Comparison of ENCODE assay signal across 12 cellular contexts in genomic region chr3:11638669-11639402, GRCh38. TPM values are rescaled to one million over a fixed set of nuclear protein-coding genes. Genes with fewer than 3 reads are reported as not detected.
DNase-seq lines count a peak whose midpoint lies in the region; FAIRE-seq and TF ChIP-seq lines count a peak whose summit lies in the region.
"Had no signal": no experiment of that assay in that cellular context is flagged by ENCODE, and none has a peak within 500 bp of the region (broad histone marks: within the 10 kb centered on the region; RNA-seq: fewer than 3 reads in every experiment).

No MANE protein-coding gene starts in this region.

- no peaks in the 10 kb centered on the region for H3K27me3 ChIP-seq in astrocyte (ENCODE audit: insufficient read depth, low read length)
- H3K27me3 ChIP-seq in suprapubic skin, result no peaks in the 10 kb centered on the region

- H3K4me1 Mint-ChIP-seq in astrocyte (ENCODE audit: low read depth, unreplicated experiment), result peaks cover 59% of the 10 kb centered on the region

- H3K79me2 ChIP-seq in astrocyte (ENCODE audit: insufficient read depth, low read length), result peaks cover 98% of the 10 kb centered on the region

- peak overlapping the region; percentile 80 for H3K27ac Mint-ChIP-seq in astrocyte (ENCODE audit: unreplicated experiment)

- intact Hi-C loops in kidney (cut with DNase I), result no loop called here

- H3K4me3 Mint-ChIP-seq in astrocyte (ENCODE audit: unreplicated experiment), result peak overlapping the region; percentile 4

- H3K9me3 Mint-ChIP-seq in astrocyte (ENCODE audit: unreplicated experiment), result no peaks in the 10 kb centered on the region
- H3K9me3 Mint-ChIP-seq: stimulated activated naive CD8-positive, alpha-beta T cell treated with anti-CD3 and anti-CD28 coated beads, Interleukin-15, Interleukin-2, amounts not matched to agents 100 ng/mL and 50 ng/mL, for 24 hours had no signal

- H2AFZ ChIP-seq in astrocyte (ENCODE audit: low read depth, low read length), result no peak overlapping the region

- H3K4me3 ChIP-seq in astrocyte (ENCODE audit: insufficient read depth, low read depth, low read length) (peak overlapping the region; percentile 53), kidney (ENCODE audit: low read length in 2 of 2) (no peak overlapping the region), suprapubic skin (peak overlapping the region; percentile 31)

- H3K27ac ChIP-seq in astrocyte (ENCODE audit: low read depth, low read length), result peak overlapping the region; percentile 74
- peak overlapping the region; percentile 26 to 35 for H3K27ac ChIP-seq in kidney (ENCODE audit: low read depth in 2 of 2, low read length in 2 of 2)
- peak overlapping the region; percentile 90 for H3K27ac ChIP-seq in suprapubic skin

- peaks cover 76% of the 10 kb centered on the region for H4K20me1 ChIP-seq in astrocyte (ENCODE audit: insufficient read depth, low read length)

- TF ChIP-seq EP300 in suprapubic skin (IDR thresholded peaks at IDR 0.05), result no peak

- H3K36me3 ChIP-seq in astrocyte (ENCODE audit: insufficient read depth, low read length), result no peaks in the 10 kb centered on the region
- no peaks in the 10 kb centered on the region for H3K36me3 ChIP-seq in kidney (ENCODE audit: control insufficient read depth in 1 of 2, insufficient read depth in 2 of 2, low read length in 2 of 2)
- no peaks in the 10 kb centered on the region for H3K36me3 ChIP-seq in suprapubic skin

- peaks cover 55% of the 10 kb centered on the region for H3K4me1 ChIP-seq in astrocyte (ENCODE audit: insufficient read depth, low read length)
- H3K4me1 ChIP-seq in kidney (ENCODE audit: control insufficient read depth in 1 of 2, insufficient read depth in 1 of 2, low read depth in 1 of 2, low read length in 2 of 2), result peaks cover 15 to 33% of the 10 kb centered on the region in 2 donors
- H3K4me1 ChIP-seq in suprapubic skin, result peaks cover 82% of the 10 kb centered on the region

- H3K9ac ChIP-seq in astrocyte (ENCODE audit: low read length), result peak overlapping the region; percentile 98
- peak overlapping the region in 1 of 2 donors; percentile 5 for H3K9ac ChIP-seq in kidney (ENCODE audit: low read length in 2 of 2)

- H3K36me3 Mint-ChIP-seq in astrocyte (ENCODE audit: low read depth, unreplicated experiment), result peaks cover 8% of the 10 kb centered on the region

- DNase-seq in NCI-H1105 treated with DMSO at 0.1 percent for 48 hours (lab: John Stamatoyannopoulos, UW), result peak; percentile 48
- DNase-seq in NCI-H1105 (lab: John Stamatoyannopoulos, UW), result no peak
- DNase-seq in astrocyte (ENCODE audit: low read depth), result no peak
- DNase-seq in kidney, result no peak
- no peak for DNase-seq in suprapubic skin (ENCODE audit: low spot score in 2 of 2)
- no peak for DNase-seq in stimulated activated CD8-positive, alpha-beta memory T cell treated with anti-CD3 and anti-CD28 coated beads, Interleukin-4, amount 100 ng/mL, for 48 hours
- DNase-seq in NCI-H2029 treated with DMSO at 0.1 percent for 48 hours (lab: John Stamatoyannopoulos, UW), result no peak
- no peak for DNase-seq in stimulated activated CD4-positive, alpha-beta T cell treated with anti-CD3 and anti-CD28 coated beads, Interleukin-4, amount 100 ng/mL, for 24 hours

- no peak for TF ChIP-seq CTCF in astrocyte (IDR thresholded peaks at IDR 0.05; ENCODE audit: insufficient read depth, low read depth, low read length)
- no peak for TF ChIP-seq CTCF in kidney (IDR thresholded peaks at IDR 0.05; ENCODE audit: borderline replicate concordance, extremely low read depth, insufficient read depth)
- TF ChIP-seq CTCF in suprapubic skin (IDR thresholded peaks at IDR 0.05), result no peak

- FAIRE-seq in astrocyte (lab: Jason Lieb, UNC), result no peak
- FAIRE-seq in kidney (lab: Jason Lieb, UNC), result no peak
- FAIRE-seq: A204.1, GM19239, keratinocyte had no signal

- H3K27me3 Mint-ChIP-seq in astrocyte (ENCODE audit: low read depth, unreplicated experiment), result no peaks in the 10 kb centered on the region
- H3K27me3 Mint-ChIP-seq: stimulated activated naive CD8-positive, alpha-beta T cell treated with anti-CD3 and anti-CD28 coated beads, Interleukin-15, Interleukin-2, amounts not matched to agents 100 ng/mL and 50 ng/mL, for 24 hours had no signal

- no peaks in the 10 kb centered on the region for H3K9me3 ChIP-seq in astrocyte (ENCODE audit: insufficient read depth, low read depth, low read length)
- no peaks in the 10 kb centered on the region for H3K9me3 ChIP-seq in kidney (ENCODE audit: control insufficient read depth in 1 of 2, low read length in 2 of 2)
- H3K9me3 ChIP-seq in suprapubic skin, result no peaks in the 10 kb centered on the region

- peak overlapping the region; percentile 91 for H3K4me2 ChIP-seq in astrocyte (ENCODE audit: low read length)

- TF ChIP-seq POLR2A in suprapubic skin (IDR thresholded peaks at IDR 0.05), result no peak

- 69% methylated on average over 17 of the region's 18 CpGs for WGBS in suprapubic skin

RNA-seq across cellular contexts. Expression of gene VGLL4, which starts 4.9 kb away (rescaled TPM):
- 69.7 and 70.3 TPM in 2 replicates for total RNA-seq in astrocyte
- 78.5 TPM for total RNA-seq in kidney
- 41.4 TPM for polyA plus RNA-seq in kidney (ENCODE audit: insufficient read depth, low read depth, low replicate concordance)
- total RNA-seq in suprapubic skin, result 10 to 100 TPM; 66.8 to 86.5 (median 75.9) TPM

Comparison
In these comparisons a context has a peak if more than half of its experiments do, and no peak if none do; other contexts are left out.
1. H3K27ac ChIP-seq: peak in every context shown above with its lines; median percentile 90 in suprapubic skin; 74 in astrocyte; 30 in kidney.
2. H3K4me3 ChIP-seq: peak in astrocyte (single experiment) and suprapubic skin (single experiment); none in kidney (0 of 2).